ENCODE assay signal across 1 cellular context in genomic region chr4:184286346-184286745, GRCh38.
TF ChIP-seq lines count a peak whose summit lies in the region.

No MANE protein-coding gene starts in this region.

TF ChIP-seq in K562, 482 proteins besides CTCF, POLR2A, EP300 and RAD21 (continued from another document):
- TF ChIP-seq, protein P1, sequence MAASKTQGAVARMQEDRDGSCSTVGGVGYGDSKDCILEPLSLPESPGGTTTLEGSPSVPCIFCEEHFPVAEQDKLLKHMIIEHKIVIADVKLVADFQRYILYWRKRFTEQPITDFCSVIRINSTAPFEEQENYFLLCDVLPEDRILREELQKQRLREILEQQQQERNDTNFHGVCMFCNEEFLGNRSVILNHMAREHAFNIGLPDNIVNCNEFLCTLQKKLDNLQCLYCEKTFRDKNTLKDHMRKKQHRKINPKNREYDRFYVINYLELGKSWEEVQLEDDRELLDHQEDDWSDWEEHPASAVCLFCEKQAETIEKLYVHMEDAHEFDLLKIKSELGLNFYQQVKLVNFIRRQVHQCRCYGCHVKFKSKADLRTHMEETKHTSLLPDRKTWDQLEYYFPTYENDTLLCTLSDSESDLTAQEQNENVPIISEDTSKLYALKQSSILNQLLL (CRISPR knock-in tag; IDR thresholded peaks at IDR 0.05; ENCODE audit: borderline replicate concordance): no peak
- TF ChIP-seq KLF10 (CRISPR knock-in tag; IDR thresholded peaks at IDR 0.05) (no peak), NR2F6 (CRISPR knock-in tag; IDR thresholded peaks at IDR 0.05) (no peak), TFAM (CRISPR knock-in tag; conservative IDR thresholded peaks at IDR 0.05) (no peak), NR3C1 (CRISPR knock-in tag; IDR thresholded peaks at IDR 0.05) (no peak), CBX3 (IDR thresholded peaks at IDR 0.05; ENCODE audit: borderline replicate concordance in 1 of 2, low read length in 2 of 2) (no peak), ZBTB26 (CRISPR knock-in tag; IDR thresholded peaks at IDR 0.05) (no peak), RBM15 (IDR thresholded peaks at IDR 0.05; ENCODE audit: insufficient read depth, low read length) (no peak)
